In the genomic region with DNA sequence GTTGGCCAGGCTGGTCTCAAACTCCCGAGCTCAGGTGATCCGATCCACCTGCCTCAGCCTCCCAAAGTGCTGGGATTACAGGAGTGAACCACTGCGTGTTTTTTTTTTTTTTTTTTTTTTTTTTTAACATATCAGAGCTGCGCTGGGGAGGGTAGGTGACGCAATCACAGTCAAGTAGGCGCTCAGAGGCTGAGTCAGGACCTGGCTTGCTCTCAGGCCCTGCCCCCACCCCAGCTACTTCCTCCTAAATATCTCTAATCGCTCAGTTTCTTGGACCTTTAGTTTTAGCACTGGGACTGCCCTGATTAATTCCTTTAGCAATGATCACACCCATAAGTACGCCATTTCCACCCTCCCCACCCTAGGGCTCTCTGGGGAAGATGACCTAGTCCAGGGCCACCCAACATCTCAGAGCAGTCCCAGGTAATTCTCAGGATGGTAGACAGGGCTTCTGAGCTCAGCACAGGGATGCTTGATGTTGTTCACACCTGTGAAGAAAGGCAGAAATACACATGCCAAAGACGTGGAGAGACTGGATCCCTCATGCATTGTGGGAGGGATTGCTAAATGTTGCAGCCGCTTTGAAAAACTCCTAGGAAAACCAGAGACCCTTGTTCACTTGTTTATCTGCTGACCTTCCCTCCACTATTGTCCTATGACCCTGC, we compare ENCODE assay signal across 8 cellular contexts. TPM values are rescaled to one million over a fixed set of nuclear protein-coding genes. Genes with fewer than 3 reads are reported as not detected.
DNase-seq lines count a peak whose midpoint lies in the region; ATAC-seq and TF ChIP-seq lines count a peak whose summit lies in the region.

No MANE protein-coding gene starts in this region.

- H3K4me1 ChIP-seq in DND-41 (ENCODE audit: insufficient read depth, low read length): peaks cover 26% of the 10 kb centered on the region
- peaks cover 41% of the 10 kb centered on the region for H3K4me1 ChIP-seq in PC-3 (ENCODE audit: insufficient read depth, low read length)
- peaks cover 5% of the 10 kb centered on the region for H3K4me1 ChIP-seq in right cardiac atrium (ENCODE audit: control insufficient read depth, insufficient read depth, low read length)

- WGBS in right cardiac atrium: 59% methylated on average over 10 of the region's 10 CpGs

- H3K4me3 ChIP-seq in DND-41 (ENCODE audit: low read depth in 1 of 2, low read length in 2 of 2) (peak overlapping the region in 1 of 2 experiments; percentile 25; a peak in 2 of 4 replicates), PC-3 (ENCODE audit: low read length) (no peak overlapping the region), right cardiac atrium (ENCODE audit: low read length) (no peak overlapping the region)

- H3K27me3 ChIP-seq in DND-41 (ENCODE audit: insufficient read depth, low read length, poor library complexity) (no peaks in the 10 kb centered on the region), PC-3 (ENCODE audit: low read length) (no peaks in the 10 kb centered on the region), right cardiac atrium (ENCODE audit: control insufficient read depth, insufficient read depth) (no peaks in the 10 kb centered on the region)

- intact Hi-C loops in PC-3 (cut with micrococcal nuclease): loop anchor here (5.0 kb wide), 1 partner anchor 58 kb away; no protein-coding TSS in a partner anchor
- intact Hi-C loops in right cardiac atrium (cut with DNase I): no loop called here

- no peaks in the 10 kb centered on the region for H3K9me3 ChIP-seq in DND-41 (ENCODE audit: insufficient read depth, low read length, severe bottlenecking)
- no peaks in the 10 kb centered on the region for H3K9me3 ChIP-seq in PC-3 (ENCODE audit: low read length)
- H3K9me3 ChIP-seq in right cardiac atrium (ENCODE audit: control insufficient read depth, low read length): no peaks in the 10 kb centered on the region

- H3K27ac ChIP-seq in DND-41 (ENCODE audit: low read length) (peak overlapping the region; percentile 98), PC-3 (ENCODE audit: low read length) (peak overlapping the region; percentile 75), right cardiac atrium (ENCODE audit: low read length) (peak overlapping the region; percentile 52)

- BruUV-seq in PC-3 (replicated peaks; lab: Mats Ljungman, UMichigan): TSS peak; percentile 52

- H3K79me2 ChIP-seq in DND-41 (ENCODE audit: insufficient read depth, low read length) (no peaks in the 10 kb centered on the region), PC-3 (ENCODE audit: low read length) (no peaks in the 10 kb centered on the region)

- H3F3A ChIP-seq in PC-3 (ENCODE audit: low read length, unreplicated experiment): no peaks in the 10 kb centered on the region

- H3K9me2 ChIP-seq in PC-3 (replicated peaks; ENCODE audit: low read length): no peaks in the 10 kb centered on the region

- no peaks in the 10 kb centered on the region for H3K36me3 ChIP-seq in DND-41 (ENCODE audit: insufficient read depth, low read length)
- H3K36me3 ChIP-seq in PC-3 (ENCODE audit: low read depth, low read length): no peaks in the 10 kb centered on the region

- H4K20me1 ChIP-seq in DND-41 (ENCODE audit: insufficient read depth, low read length): no peaks in the 10 kb centered on the region
- no peaks in the 10 kb centered on the region for H4K20me1 ChIP-seq in PC-3 (ENCODE audit: low read length)

- ATAC-seq in DND-41 (ENCODE audit: insufficient read depth, low read depth): peak; percentile 58
- peak; percentile 68 for ATAC-seq in PC-3
- peak; percentile 93 to 94 for ATAC-seq in right cardiac atrium
- ATAC-seq in HG03159 (IDR thresholded peaks at IDR 0.05; ENCODE audit: unreplicated experiment): no peak
- no peak for ATAC-seq in HG02840 (IDR thresholded peaks at IDR 0.05; ENCODE audit: low FRiP score, unreplicated experiment)

- CTCF ChIA-PET in PC-3 (lab: Charles Lee): no interaction called here

- POLR2A ChIA-PET in PC-3 (lab: Charles Lee; ENCODE audit: unreplicated experiment): interaction anchor here (0.6 kb wide), 2 partner anchors 46 to 51 kb away, joined by 10 to 11 read pairs; no protein-coding TSS in a partner anchor

- H2AFZ ChIP-seq in DND-41 (ENCODE audit: low read depth, low read length): peak overlapping the region; percentile 48
- peak overlapping the region; percentile 64; the same call in 1 of the 2 replicates for H2AFZ ChIP-seq in PC-3 (ENCODE audit: low read length)

- H3K9ac ChIP-seq in DND-41 (ENCODE audit: low read depth, low read length) (peak overlapping the region; percentile 55; the same call in 1 of the 2 replicates), PC-3 (ENCODE audit: low read length) (peak overlapping the region; percentile 31; the same call in 1 of the 2 replicates)

- peak overlapping the region; percentile 73 for H3K4me2 ChIP-seq in DND-41 (ENCODE audit: insufficient read depth, low read length)
- peak overlapping the region; percentile 76 for H3K4me2 ChIP-seq in PC-3 (ENCODE audit: low read length)

- TF ChIP-seq CTCF in DND-41 (IDR thresholded peaks at IDR 0.05; ENCODE audit: borderline replicate concordance, extremely low read depth, low read length, poor library complexity, severe bottlenecking) (no peak), PC-3 (conservative IDR thresholded peaks at IDR 0.05; ENCODE audit: low read depth, low read length) (no peak)

- DNase-seq in DND-41 (peak; percentile 71), PC-3 (peak; percentile 72), right cardiac atrium (peak; percentile 84 to 92 (median 90)), NCI-H146 (lab: John Stamatoyannopoulos, UW) (no peak)
- DNase-seq in activated effector memory CD4-positive, alpha-beta T cell treated with Interleukin-2 at 50 U/mL for 16 hours: peak; percentile 44
- peak; percentile 24 to 48 for DNase-seq in stimulated activated CD4-positive, alpha-beta T cell treated with anti-CD3 and anti-CD28 coated beads, Interleukin-2, amount 100 ng/mL, for 48 hours

RNA-seq across cellular contexts. Expression of a gene that starts 50.2 kb away (rescaled TPM):
- total RNA-seq in PC-3 (2014; rRNA removed) (167 and 185 TPM in 2 replicates), right cardiac atrium (100 to 1,000 TPM; 136 to 297 (median 188) TPM)
- 62.4 TPM for polyA plus RNA-seq in right cardiac atrium

Comparison
In these comparisons a context has a peak if more than half of its experiments do, and no peak if none do; other contexts are left out.
1. ATAC-seq: peak in DND-41 (single experiment), PC-3 (single experiment) and right cardiac atrium (2 of 2); none in HG03159 (single experiment) and HG02840 (single experiment).
2. Peak in every context shown above with its lines, with median percentiles within 50 percentile points of each other: H3K27ac ChIP-seq.